In the genomic region with DNA sequence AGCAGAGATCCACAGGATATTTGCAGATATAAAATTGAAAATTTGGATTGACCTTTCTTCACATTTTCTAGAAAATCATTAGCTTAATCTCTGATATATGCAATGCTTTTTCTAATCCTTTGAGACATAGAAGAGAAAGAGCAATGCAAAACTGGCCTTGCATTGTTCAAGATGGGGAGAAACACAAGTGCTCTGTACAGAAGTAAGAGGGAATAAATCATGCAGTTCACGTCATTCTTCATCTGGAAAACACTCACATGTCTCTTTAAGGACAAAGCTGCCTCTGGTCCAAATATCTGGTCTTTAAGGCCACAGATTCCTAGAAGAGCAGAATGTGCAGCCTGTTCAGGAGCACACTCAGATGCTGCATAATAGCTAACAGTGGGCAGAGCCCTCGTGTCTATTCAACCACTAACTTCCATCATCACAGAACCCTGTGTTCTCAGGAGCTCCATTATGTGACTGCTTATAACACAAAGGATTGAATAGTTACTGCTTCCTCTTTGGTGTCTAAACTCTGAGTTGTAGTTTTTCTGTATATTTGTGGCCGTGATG, we compare ENCODE assay signal across 2 cellular contexts.
TF ChIP-seq lines count a peak whose summit lies in the region.

No MANE protein-coding gene starts in this region.

TF ChIP-seq in IMR-90, 13 proteins besides CTCF, POLR2A, EP300 and RAD21:
- TF ChIP-seq BHLHE40 (IDR thresholded peaks at IDR 0.05; ENCODE audit: low read depth, low read length): no peak
- TF ChIP-seq, protein P1, sequence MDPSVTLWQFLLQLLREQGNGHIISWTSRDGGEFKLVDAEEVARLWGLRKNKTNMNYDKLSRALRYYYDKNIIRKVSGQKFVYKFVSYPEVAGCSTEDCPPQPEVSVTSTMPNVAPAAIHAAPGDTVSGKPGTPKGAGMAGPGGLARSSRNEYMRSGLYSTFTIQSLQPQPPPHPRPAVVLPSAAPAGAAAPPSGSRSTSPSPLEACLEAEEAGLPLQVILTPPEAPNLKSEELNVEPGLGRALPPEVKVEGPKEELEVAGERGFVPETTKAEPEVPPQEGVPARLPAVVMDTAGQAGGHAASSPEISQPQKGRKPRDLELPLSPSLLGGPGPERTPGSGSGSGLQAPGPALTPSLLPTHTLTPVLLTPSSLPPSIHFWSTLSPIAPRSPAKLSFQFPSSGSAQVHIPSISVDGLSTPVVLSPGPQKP (IDR thresholded peaks at IDR 0.05; ENCODE audit: borderline replicate concordance, low read depth, low read length): no peak
- TF ChIP-seq SMC3 (IDR thresholded peaks at IDR 0.05; ENCODE audit: low read depth, low read length): no peak
- TF ChIP-seq NFE2L2 (IDR thresholded peaks at IDR 0.05; ENCODE audit: low read depth, low read length): no peak
- no peak for TF ChIP-seq CHD1 (IDR thresholded peaks at IDR 0.05; ENCODE audit: low read depth, low read length)
- TF ChIP-seq, protein P2, sequence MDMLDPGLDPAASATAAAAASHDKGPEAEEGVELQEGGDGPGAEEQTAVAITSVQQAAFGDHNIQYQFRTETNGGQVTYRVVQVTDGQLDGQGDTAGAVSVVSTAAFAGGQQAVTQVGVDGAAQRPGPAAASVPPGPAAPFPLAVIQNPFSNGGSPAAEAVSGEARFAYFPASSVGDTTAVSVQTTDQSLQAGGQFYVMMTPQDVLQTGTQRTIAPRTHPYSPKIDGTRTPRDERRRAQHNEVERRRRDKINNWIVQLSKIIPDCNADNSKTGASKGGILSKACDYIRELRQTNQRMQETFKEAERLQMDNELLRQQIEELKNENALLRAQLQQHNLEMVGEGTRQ (IDR thresholded peaks at IDR 0.05; ENCODE audit: low read depth, low read length): no peak
- TF ChIP-seq FOS (IDR thresholded peaks at IDR 0.05; ENCODE audit: low read depth, low read length): no peak
- TF ChIP-seq MAZ (IDR thresholded peaks at IDR 0.05; ENCODE audit: borderline replicate concordance, low read depth, low read length): no peak
- no peak for TF ChIP-seq MXI1 (IDR thresholded peaks at IDR 0.05; ENCODE audit: borderline replicate concordance, low read depth, low read length)
- no peak for TF ChIP-seq MAFK (IDR thresholded peaks at IDR 0.05; ENCODE audit: low read depth, low read length)
- no peak for TF ChIP-seq RFX5 (IDR thresholded peaks at IDR 0.05; ENCODE audit: low read depth, low read length)
- no peak for TF ChIP-seq CEBPB (IDR thresholded peaks at IDR 0.05; ENCODE audit: low read depth, low read length)
- TF ChIP-seq RCOR1 (IDR thresholded peaks at IDR 0.05; ENCODE audit: insufficient replicate concordance, low read length): no peak

TF ChIP-seq in GM12878, 131 proteins besides CTCF, POLR2A, EP300 and RAD21:
- TF ChIP-seq RCOR1 (conservative IDR thresholded peaks at IDR 0.05; ENCODE audit: low read depth, low read length): no peak
